In genomic region chr4:99029018-99029735, GRCh38 we compare ENCODE assay signal across 2 cellular contexts.
TF ChIP-seq lines count a peak whose summit lies in the region.

No MANE protein-coding gene starts in this region.

TF ChIP-seq in SK-N-SH treated with all-trans-retinoic acid at 6 μM for 48 hours, 23 proteins besides CTCF, POLR2A, EP300 and RAD21 (continued from another document):
- TF ChIP-seq CREB5 (CRISPR knock-in tag; IDR thresholded peaks at IDR 0.05; ENCODE audit: low read depth) (no peak), ZNF70 (CRISPR knock-in tag; IDR thresholded peaks at IDR 0.05) (no peak), TOX (CRISPR knock-in tag; IDR thresholded peaks at IDR 0.05; ENCODE audit: borderline replicate concordance) (no peak), ESRRG (CRISPR knock-in tag; IDR thresholded peaks at IDR 0.05) (no peak), GLIS3 (CRISPR knock-in tag; IDR thresholded peaks at IDR 0.05) (no peak), ISL1 (CRISPR knock-in tag; IDR thresholded peaks at IDR 0.05) (no peak), CSDC2 (CRISPR knock-in tag; IDR thresholded peaks at IDR 0.05) (no peak), RARB (CRISPR knock-in tag; IDR thresholded peaks at IDR 0.05) (no peak), TSHZ2 (CRISPR knock-in tag; IDR thresholded peaks at IDR 0.05) (no peak), ZNF8 (CRISPR knock-in tag; IDR thresholded peaks at IDR 0.05) (no peak), ARNTL (CRISPR knock-in tag; IDR thresholded peaks at IDR 0.05; ENCODE audit: borderline replicate concordance, low read depth) (no peak), PATZ1 (CRISPR knock-in tag; IDR thresholded peaks at IDR 0.05; ENCODE audit: borderline replicate concordance) (no peak), POU6F1 (CRISPR knock-in tag; IDR thresholded peaks at IDR 0.05; ENCODE audit: borderline replicate concordance, low read depth) (no peak)

TF ChIP-seq in SK-N-SH, 30 proteins besides CTCF, POLR2A, EP300 and RAD21:
- TF ChIP-seq IRF3 (IDR thresholded peaks at IDR 0.05; ENCODE audit: low read depth, low read length) (no peak), MAX (IDR thresholded peaks at IDR 0.05; ENCODE audit: low read depth) (no peak), PBX3 (IDR thresholded peaks at IDR 0.05) (no peak), TEAD4 (IDR thresholded peaks at IDR 0.05; ENCODE audit: borderline replicate concordance, insufficient read depth) (no peak), RCOR1 (IDR thresholded peaks at IDR 0.05; ENCODE audit: low read length) (no peak), TCF12 (IDR thresholded peaks at IDR 0.05) (no peak), NRF1 (IDR thresholded peaks at IDR 0.05; ENCODE audit: low read depth, low read length) (no peak), JUND (IDR thresholded peaks at IDR 0.05) (no peak), FOSL2 (IDR thresholded peaks at IDR 0.05; ENCODE audit: borderline replicate concordance, low read depth) (no peak), USF2 (IDR thresholded peaks at IDR 0.05; ENCODE audit: borderline replicate concordance, low read depth, low read length) (no peak), FOXM1 (IDR thresholded peaks at IDR 0.05; ENCODE audit: low read depth) (no peak), ZBTB33 (IDR thresholded peaks at IDR 0.05; ENCODE audit: borderline replicate concordance, low read depth) (no peak), RXRA (IDR thresholded peaks at IDR 0.05; ENCODE audit: borderline replicate concordance, low read depth) (no peak), YY1 (IDR thresholded peaks at IDR 0.05; ENCODE audit: low read depth) (no peak)
